ENCODE assay signal across 25 cellular contexts in the genomic region with DNA sequence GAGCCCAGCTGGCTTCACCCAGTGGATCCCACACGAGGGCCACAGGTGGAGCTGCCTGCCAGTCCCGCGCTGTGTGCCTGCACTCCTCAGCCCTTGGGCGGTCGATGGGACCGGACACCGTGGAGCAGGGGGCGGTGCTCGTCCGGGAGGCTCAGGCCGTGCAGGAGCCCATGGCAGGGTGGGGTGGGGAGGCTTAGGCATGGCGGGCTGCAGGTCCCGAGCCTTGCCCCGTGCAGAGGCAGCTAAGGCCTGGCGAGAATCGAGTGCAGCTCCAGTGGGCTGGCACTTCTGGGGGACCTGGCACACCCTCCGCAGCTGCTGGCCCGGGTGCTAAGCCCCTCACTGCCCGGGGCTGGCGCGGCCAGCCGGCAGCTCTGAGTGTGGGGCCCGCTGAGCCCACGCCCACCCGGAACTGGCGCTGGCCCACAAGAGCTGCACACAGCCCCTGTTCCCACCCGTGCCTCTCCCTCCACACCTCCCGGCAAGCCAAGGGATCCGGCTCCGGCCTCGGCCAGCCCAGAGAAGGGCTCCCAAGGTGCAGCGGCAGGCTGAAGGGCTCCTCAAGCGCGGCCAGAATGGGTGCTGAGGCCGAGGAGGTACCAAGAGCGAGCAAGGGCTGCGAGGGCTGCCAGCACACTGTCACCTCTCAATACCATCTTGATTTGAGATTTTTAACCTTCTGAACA.
"Had no signal": no experiment of that assay in that cellular context is flagged by ENCODE, and none has a peak within 500 bp of the region (broad histone marks: within the 10 kb centered on the region; RNA-seq: fewer than 3 reads in every experiment).

No MANE protein-coding gene starts in this region.

- H3K4me3 ChIP-seq: esophagus squamous epithelium, gastroesophageal sphincter had no signal

- H3K4me1 ChIP-seq: esophagus squamous epithelium, gastroesophageal sphincter had no signal

- H3K9me3 ChIP-seq: esophagus squamous epithelium, gastroesophageal sphincter had no signal

- H3K36me3 ChIP-seq: brain microvascular endothelial cell, esophagus squamous epithelium, gastroesophageal sphincter had no signal

- DNase-seq: activated CD4-positive, alpha-beta memory T cell treated with anti-CD3 and anti-CD28 coated beads, Interleukin-2, amount 10 ng/mL, durations not matched to agents 7 days and 5 days; activated CD4-positive, alpha-beta T cell treated with anti-CD3 and anti-CD28 coated beads for 1 hour; activated CD4-positive, alpha-beta T cell treated with anti-CD3 and anti-CD28 coated beads for 4 hours; activated CD4-positive, alpha-beta T cell treated with anti-CD3 and anti-CD28 coated beads, Interleukin-2, amount 10 ng/mL, durations not matched to agents 7 days and 5 days; activated CD4-positive, alpha-beta T cell treated with anti-CD3 and anti-CD28 coated beads, Interleukin-2, amount 50 U/mL, for 4 hours; activated CD8-positive, alpha-beta memory T cell treated with anti-CD3 and anti-CD28 coated beads, Interleukin-2, amount 50 U/mL, for 48 hours; activated effector memory CD4-positive, alpha-beta T cell treated with Interleukin-2 at 50 U/mL for 16 hours; activated gamma-delta T cell treated with Interleukin-2 at 50 U/mL for 16 hours; activated naive CD4-positive, alpha-beta T cell treated with anti-CD3 and anti-CD28 coated beads, Interleukin-2, amount 50 U/mL, for 16 hours; activated naive CD4-positive, alpha-beta T cell treated with Interleukin-2 at 50 U/mL for 16 hours; activated T-cell treated with anti-CD3 and anti-CD28 coated beads, Interleukin-2, amount 50 U/mL, for 4 hours; amniotic stem cell; anterior cingulate cortex; brain microvascular endothelial cell; caudate nucleus; cortex of kidney; dermis blood vessel endothelial cell; effector CD8-positive, alpha-beta T cell; esophagus squamous epithelium; foreskin melanocyte; T-helper 2 cell had no signal

- H3K27ac ChIP-seq: brain microvascular endothelial cell, epithelial cell of prostate, esophagus squamous epithelium, gastroesophageal sphincter had no signal

- H3K27me3 ChIP-seq: brain microvascular endothelial cell, esophagus squamous epithelium, gastroesophageal sphincter had no signal

- ATAC-seq: activated T-cell treated with anti-CD3 and anti-CD28 coated beads, Interleukin-2, amount 50 U/mL, for 4 hours; activated T-helper 17 cell treated with anti-CD3 and anti-CD28 coated beads, Interleukin-2, amount 50 U/mL, for 72 hours; gastroesophageal sphincter; WTC11 had no signal
